9 cellular contexts compared by ENCODE assay signal in the genomic region with DNA sequence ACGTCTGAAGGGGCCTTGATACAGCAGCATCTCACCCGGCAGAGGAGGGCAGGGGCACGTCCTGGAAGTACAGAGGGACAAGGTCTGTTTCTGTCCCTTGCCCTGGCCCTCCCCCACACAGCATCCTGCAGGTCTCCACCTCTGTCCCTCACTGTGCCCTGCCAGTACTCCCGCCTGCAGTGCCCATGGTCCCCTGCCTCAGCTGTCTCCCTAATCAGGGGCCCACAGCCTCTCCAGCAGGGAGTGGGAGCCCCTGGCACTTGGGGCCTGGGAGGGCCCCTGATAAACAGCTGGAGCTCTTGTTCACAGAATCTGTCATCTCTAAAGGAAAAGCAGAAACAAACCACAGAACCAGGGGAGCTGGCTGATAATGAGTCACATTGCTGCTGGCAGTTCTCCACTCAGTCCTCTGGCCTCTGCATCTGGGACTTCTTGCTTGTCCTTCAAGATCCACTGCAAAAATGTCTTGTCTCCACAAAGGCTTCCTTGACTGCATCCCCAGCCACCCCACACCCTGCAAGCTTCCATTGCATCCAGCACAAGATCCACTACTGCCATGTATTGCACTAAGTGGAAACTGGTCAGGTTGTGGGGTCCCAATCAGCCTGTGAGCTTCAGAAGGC. TPM values are rescaled to one million over a fixed set of nuclear protein-coding genes. Genes with fewer than 3 reads are reported as not detected.
DNase-seq lines count a peak whose midpoint lies in the region; ATAC-seq and TF ChIP-seq lines count a peak whose summit lies in the region.
"Had no signal": no experiment of that assay in that cellular context is flagged by ENCODE, and none has a peak within 500 bp of the region (broad histone marks: within the 10 kb centered on the region; RNA-seq: fewer than 3 reads in every experiment).

No MANE protein-coding gene starts in this region.

- TF ChIP-seq POLR2A in Peyer's patch (IDR thresholded peaks at IDR 0.05): no peak

- WGBS in lung, 2 donors: 39 to 65% methylated on average over 4 of the region's 4 CpGs

- intact Hi-C loops in Caco-2 (cut with micrococcal nuclease; ENCODE audit: unreplicated experiment): no loop called here

- H3K4me3 Mint-ChIP-seq in CD8-positive, alpha-beta memory T cell: peak overlapping the region in 6 of 7 donors; percentile 0 to 49 (median 20)
- no peak overlapping the region for H3K4me3 Mint-ChIP-seq in Caco-2 (ENCODE audit: unreplicated experiment)

- BruUV-seq in Caco-2 (replicated peaks; lab: Mats Ljungman, UMichigan): no TSS peak

- no peak for DNase-seq in CD8-positive, alpha-beta memory T cell
- DNase-seq in HT1080 (ENCODE audit: low read depth): peak; percentile 84
- DNase-seq in activated naive CD4-positive, alpha-beta T cell treated with anti-CD3 and anti-CD28 coated beads, Interleukin-2, amount 50 U/mL, for 72 hours (ENCODE audit: low spot score in 2 of 2): peak in 1 of 2 donors; percentile 56
- DNase-seq in lung (ENCODE audit: low spot score): no peak
- DNase-seq in Peyer's patch: no peak
- DNase-seq in anterior cingulate cortex (lab: John Stamatoyannopoulos, UW): no peak
- DNase-seq in Caco-2: no peak

- H3K4me1 ChIP-seq in CD8-positive, alpha-beta memory T cell (ENCODE audit: insufficient read depth, low read length): peaks cover 62% of the 10 kb centered on the region
- H3K4me1 ChIP-seq in lung (ENCODE audit: control insufficient read depth in 2 of 2, insufficient read depth in 2 of 2, low read length in 2 of 2) (peaks cover 0 to 10% of the 10 kb centered on the region in 2 donors), Peyer's patch (peaks cover 0 to 16% (median 4%) of the 10 kb centered on the region in 4 donors), Caco-2 (no peaks in the 10 kb centered on the region)

- TF ChIP-seq CTCF in lung (IDR thresholded peaks at IDR 0.05; ENCODE audit: control extremely low read depth, extremely low read depth) (no peak), Peyer's patch (IDR thresholded peaks at IDR 0.05) (no peak), Caco-2 (IDR thresholded peaks at IDR 0.05; ENCODE audit: insufficient read depth in 1 of 2, low read depth in 1 of 2, low read length in 1 of 2, severe bottlenecking in 1 of 2, unreplicated experiment in 1 of 2) (no peak)

- ATAC-seq in activated naive CD4-positive, alpha-beta T cell treated with anti-CD3 and anti-CD28 coated beads, Interleukin-2, amount 50 U/mL, for 72 hours: peak; percentile 74 to 84
- ATAC-seq in lung (ENCODE audit: insufficient read depth, low FRiP score) (peak; percentile 58), HG03159 (IDR thresholded peaks at IDR 0.05; ENCODE audit: unreplicated experiment) (no peak)

- POLR2A ChIA-PET in CD8-positive, alpha-beta memory T cell (lab: Charles Lee): interaction anchor here (0.7 kb wide), 1 partner anchor 150 kb away, joined by 7 read pairs; no protein-coding TSS in a partner anchor
- POLR2A ChIA-PET in Caco-2 (lab: Charles Lee): no interaction called here

- peaks cover 22% of the 10 kb centered on the region for H3K36me3 ChIP-seq in CD8-positive, alpha-beta memory T cell (ENCODE audit: insufficient read depth, low read length)
- H3K36me3 ChIP-seq in lung (ENCODE audit: control insufficient read depth in 2 of 2, insufficient read depth in 2 of 2, low read length in 2 of 2) (peaks cover 0 to 7% of the 10 kb centered on the region in 2 donors), Peyer's patch (no peaks in the 10 kb centered on the region), Caco-2 (ENCODE audit: control insufficient read depth, insufficient read depth, low read length) (no peaks in the 10 kb centered on the region)

- H3K9me3 Mint-ChIP-seq in CD8-positive, alpha-beta memory T cell: no peaks in the 10 kb centered on the region
- H3K9me3 Mint-ChIP-seq in activated naive CD4-positive, alpha-beta T cell treated with anti-CD3 and anti-CD28 coated beads, Interleukin-2, amount 50 U/mL, for 72 hours: peaks cover 0 to 12% of the 10 kb centered on the region in 2 donors
- H3K9me3 Mint-ChIP-seq in Caco-2 (ENCODE audit: unreplicated experiment): no peaks in the 10 kb centered on the region
- H3K9me3 Mint-ChIP-seq: IgD-negative memory B cell had no signal

- H3K27me3 Mint-ChIP-seq in CD8-positive, alpha-beta memory T cell: peaks cover 0 to 2% of the 10 kb centered on the region in 2 donors
- no peaks in the 10 kb centered on the region for H3K27me3 Mint-ChIP-seq in Caco-2 (ENCODE audit: insufficient read depth, unreplicated experiment)

- H3K27ac Mint-ChIP-seq in CD8-positive, alpha-beta memory T cell: peak overlapping the region; percentile 60 to 96 (median 86)
- peak overlapping the region; percentile 83 to 90 for H3K27ac Mint-ChIP-seq in activated naive CD4-positive, alpha-beta T cell treated with anti-CD3 and anti-CD28 coated beads, Interleukin-2, amount 50 U/mL, for 72 hours
- H3K27ac Mint-ChIP-seq in Caco-2 (ENCODE audit: unreplicated experiment): no peak overlapping the region

- no peak overlapping the region for H3K4me3 ChIP-seq in CD8-positive, alpha-beta memory T cell (ENCODE audit: low read length)
- no peak overlapping the region for H3K4me3 ChIP-seq in lung
- H3K4me3 ChIP-seq in Peyer's patch: no peak overlapping the region
- H3K4me3 ChIP-seq in Caco-2 (ENCODE audit: low read depth, low read length): no peak overlapping the region

- peaks cover 60 to 74% (median 71%) of the 10 kb centered on the region in 3 donors for H3K4me1 Mint-ChIP-seq in CD8-positive, alpha-beta memory T cell
- peaks cover 8% of the 10 kb centered on the region for H3K4me1 Mint-ChIP-seq in Caco-2 (ENCODE audit: low read depth, unreplicated experiment)

- no peaks in the 10 kb centered on the region for H3K27me3 ChIP-seq in CD8-positive, alpha-beta memory T cell (ENCODE audit: insufficient read depth, low read length, poor library complexity, severe bottlenecking)
- H3K27me3 ChIP-seq in lung (ENCODE audit: control insufficient read depth, insufficient read depth): no peaks in the 10 kb centered on the region
- H3K27me3 ChIP-seq in Peyer's patch: no peaks in the 10 kb centered on the region
- H3K27me3 ChIP-seq in Caco-2 (replicated peaks; ENCODE audit: control insufficient read depth, insufficient read depth, low read length): no peaks in the 10 kb centered on the region

- H3K9me3 ChIP-seq in CD8-positive, alpha-beta memory T cell (ENCODE audit: low read length): no peaks in the 10 kb centered on the region
- no peaks in the 10 kb centered on the region for H3K9me3 ChIP-seq in lung (ENCODE audit: control insufficient read depth in 2 of 2, insufficient read depth in 1 of 2, low read length in 1 of 2)
- H3K9me3 ChIP-seq in Peyer's patch: no peaks in the 10 kb centered on the region
- no peaks in the 10 kb centered on the region for H3K9me3 ChIP-seq in Caco-2

- H3K27ac ChIP-seq in CD8-positive, alpha-beta memory T cell (ENCODE audit: low read depth, low read length): peak overlapping the region; percentile 45
- no peak overlapping the region for H3K27ac ChIP-seq in lung (ENCODE audit: low read depth in 1 of 2, low read length in 1 of 2)
- H3K27ac ChIP-seq in Peyer's patch: no peak overlapping the region

- peaks cover 0 to 55% (median 11%) of the 10 kb centered on the region in 3 donors for H3K36me3 Mint-ChIP-seq in CD8-positive, alpha-beta memory T cell
- H3K36me3 Mint-ChIP-seq in activated naive CD4-positive, alpha-beta T cell treated with anti-CD3 and anti-CD28 coated beads, Interleukin-2, amount 50 U/mL, for 72 hours: peaks cover 2 to 49% of the 10 kb centered on the region in 2 donors
- H3K36me3 Mint-ChIP-seq in Caco-2 (ENCODE audit: insufficient read depth, unreplicated experiment): no peaks in the 10 kb centered on the region

- CTCF ChIA-PET in CD8-positive, alpha-beta memory T cell (lab: Charles Lee): no interaction called here
- CTCF ChIA-PET in Caco-2 (lab: Charles Lee): no interaction called here

RNA-seq across cellular contexts. Expression of a gene that starts 33.2 kb away (rescaled TPM):
- total RNA-seq in CD8-positive, alpha-beta memory T cell: 10 to 100 TPM; 41.7 to 42.6 TPM
- polyA plus RNA-seq in CD8-positive, alpha-beta memory T cell: 20.5 TPM
- 18.4 and 21.1 TPM in 2 replicates for total RNA-seq in HT1080 (2014; rRNA removed; shearing (Covaris generic))
- polyA plus RNA-seq in HT1080 (2015; cell fraction: cytosol; rRNA removed): 14.9 and 19.7 TPM in 2 replicates
- 21.7 and 21.8 TPM in 2 replicates for polyA plus RNA-seq in HT1080 (2015; cell fraction: nucleus; rRNA removed)
- total RNA-seq in activated naive CD4-positive, alpha-beta T cell treated with anti-CD3 and anti-CD28 coated beads, Interleukin-2, amount 50 U/mL, for 72 hours: 10 to 100 TPM; 62.9 to 77.1 TPM
- total RNA-seq in lung (10 to 100 TPM; 19.8 to 26.7 TPM), Peyer's patch (10 to 100 TPM; 24.5 to 37.6 (median 24.6) TPM), Caco-2 (2022) (35.0 and 37.7 TPM in 2 replicates)
- 10 to 100 TPM; 14.0 to 14.2 TPM for polyA plus RNA-seq in lung
